Comparison of ENCODE assay signal across 8 cellular contexts in the genomic region with DNA sequence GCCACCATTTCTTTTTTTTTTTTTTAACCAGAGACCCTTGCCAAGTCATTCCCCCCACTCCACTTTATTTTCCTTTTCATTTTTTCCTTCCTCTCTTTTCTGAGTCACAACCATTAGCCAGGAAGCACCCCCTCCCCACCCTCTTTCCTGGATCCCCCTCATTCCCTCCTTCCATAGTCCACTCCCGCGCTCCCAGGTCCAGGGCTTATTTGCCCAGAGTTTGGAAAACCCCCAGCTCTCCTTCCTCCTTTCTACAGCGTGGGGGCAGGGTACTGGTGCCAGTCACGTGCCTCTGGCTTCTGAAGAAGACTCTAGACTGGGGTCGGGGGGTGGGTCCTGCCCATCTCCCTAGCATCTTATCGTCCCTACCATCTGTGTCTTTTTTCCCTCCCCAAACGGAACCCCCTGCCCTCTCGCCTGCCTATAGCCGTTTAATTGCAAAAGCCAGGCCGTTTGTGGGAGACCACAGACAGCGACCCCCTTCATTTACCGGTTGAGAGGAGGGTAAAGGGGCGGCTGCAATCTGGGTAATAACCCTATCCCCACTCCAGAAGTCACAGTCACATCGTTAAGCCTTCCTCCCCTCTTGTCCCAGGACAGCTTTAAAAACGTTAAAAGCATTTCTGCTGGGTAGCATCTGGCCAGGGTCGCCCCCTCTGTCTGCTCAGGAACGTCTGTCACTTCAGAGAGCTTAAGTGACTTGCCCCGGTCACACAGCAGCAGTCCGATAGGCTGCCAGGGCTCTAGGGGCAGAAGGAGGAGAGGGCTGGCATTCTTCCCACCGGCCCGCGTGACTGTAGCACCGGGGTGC. TPM values are rescaled to one million over a fixed set of nuclear protein-coding genes. Genes with fewer than 3 reads are reported as not detected.
DNase-seq lines count a peak whose midpoint lies in the region; ATAC-seq, FAIRE-seq and TF ChIP-seq lines count a peak whose summit lies in the region.

No MANE protein-coding gene starts in this region.

- peak overlapping the region; percentile 45 for H2BK120ac ChIP-seq in mesenchymal stem cell (ENCODE audit: low read depth, low read length)

- H3K4me2 ChIP-seq in PC-3 (ENCODE audit: low read length) (peak overlapping the region; percentile 92), mesenchymal stem cell (ENCODE audit: low read length, poor library complexity, severe bottlenecking) (peak overlapping the region; percentile 99)

- peak overlapping the region; percentile 77 for H4K8ac ChIP-seq in mesenchymal stem cell (ENCODE audit: low read length)

- peak overlapping the region; percentile 36 for H3K27ac ChIP-seq in PC-3 (ENCODE audit: low read length)
- peak overlapping the region; percentile 21 for H3K27ac ChIP-seq in mesenchymal stem cell (ENCODE audit: low read length, poor library complexity, severe bottlenecking)

- peaks cover 23% of the 10 kb centered on the region for H3K36me3 Mint-ChIP-seq in chondrocyte (ENCODE audit: low read depth)

- H3K27me3 Mint-ChIP-seq in chondrocyte (ENCODE audit: low read depth) = no peaks in the 10 kb centered on the region

- H3K14ac ChIP-seq in mesenchymal stem cell (ENCODE audit: low read length in 2 of 2) = peak overlapping the region in 1 of 2 experiments; percentile 73

- 7% methylated on average over 22 of the region's 23 CpGs for WGBS in mesenchymal stem cell

- no peaks in the 10 kb centered on the region for H3K9me2 ChIP-seq in PC-3 (replicated peaks; ENCODE audit: low read length)

- peaks cover 38% of the 10 kb centered on the region for H3K36me3 ChIP-seq in PC-3 (ENCODE audit: low read depth, low read length)
- H3K36me3 ChIP-seq in mesenchymal stem cell (ENCODE audit: control insufficient read depth in 1 of 2, insufficient read depth in 2 of 2, low read depth in 1 of 2, low read length in 2 of 2) = peaks cover 25 to 31% of the 10 kb centered on the region in 2 experiments

- no peak overlapping the region for H2BK5ac ChIP-seq in mesenchymal stem cell (ENCODE audit: low read depth, low read length, poor library complexity, severe bottlenecking)

- H2BK12ac ChIP-seq in mesenchymal stem cell (ENCODE audit: low read length in 2 of 2) = peak overlapping the region; percentile 44 to 87

- peaks cover 15% of the 10 kb centered on the region for H3F3A ChIP-seq in PC-3 (ENCODE audit: low read length, unreplicated experiment)

- CTCF ChIA-PET in PC-3 (lab: Charles Lee) = interaction anchor here (0.5 kb wide), 1 partner anchor 1013 kb away, joined by 5 read pairs; no protein-coding TSS in a partner anchor

- H3K4ac ChIP-seq in mesenchymal stem cell (ENCODE audit: low read depth in 1 of 2, low read length in 2 of 2) = peak overlapping the region in 1 of 2 experiments; percentile 40

- intact Hi-C loops in PC-3 (cut with micrococcal nuclease) = no loop called here

- H3K27me3 ChIP-seq in PC-3 (ENCODE audit: low read length) (no peaks in the 10 kb centered on the region), mesenchymal stem cell (ENCODE audit: control insufficient read depth in 1 of 2, insufficient read depth in 1 of 2, low read length in 2 of 2) (no peaks in the 10 kb centered on the region)

- peak overlapping the region; percentile 97 for H3K4me3 Mint-ChIP-seq in chondrocyte (ENCODE audit: unreplicated experiment)

- H4K91ac ChIP-seq in mesenchymal stem cell (ENCODE audit: low read length) = peak overlapping the region; percentile 78

- DNase-seq in EL (peak; percentile 31), HT-29 (ENCODE audit: low spot score) (peak; percentile 61), PC-3 (peak; percentile 52), chondrocyte (ENCODE audit: low spot score) (no peak), mesenchymal stem cell (peak; percentile 55), urothelium cell line (ENCODE audit: low spot score) (peak; percentile 17), NCI-H187 (lab: John Stamatoyannopoulos, UW) (no peak), dedifferentiated amniotic fluid mesenchymal stem cell (ENCODE audit: extremely low spot score) (no peak)

- H3K9ac ChIP-seq in PC-3 (ENCODE audit: low read length) = peak overlapping the region; percentile 77
- peak overlapping the region; percentile 97 for H3K9ac ChIP-seq in mesenchymal stem cell (ENCODE audit: low read length)

- H3K4me3 ChIP-seq in PC-3 (ENCODE audit: low read length) (peak overlapping the region; percentile 95), mesenchymal stem cell (ENCODE audit: insufficient read depth in 1 of 2, low read depth in 1 of 2, low read length in 2 of 2) (peak overlapping the region; percentile 43 to 98)

- TSS peak; percentile 41 for BruUV-seq in PC-3 (replicated peaks; lab: Mats Ljungman, UMichigan)

- H2AK5ac ChIP-seq in mesenchymal stem cell (ENCODE audit: low read length, severe bottlenecking) = peak overlapping the region; percentile 20

- H3K4me1 ChIP-seq in PC-3 (ENCODE audit: insufficient read depth, low read length) (peaks cover 35% of the 10 kb centered on the region), mesenchymal stem cell (ENCODE audit: control insufficient read depth, insufficient read depth, low read depth, low read length) (peaks cover 33% of the 10 kb centered on the region)

- no peak for FAIRE-seq in urothelium cell line (lab: Jason Lieb, UNC)

- H3K4me1 Mint-ChIP-seq in chondrocyte (ENCODE audit: low read depth) = peaks cover 53% of the 10 kb centered on the region

- POLR2A ChIA-PET in PC-3 (lab: Charles Lee; ENCODE audit: unreplicated experiment) = no interaction called here

- ATAC-seq in PC-3 = peak; percentile 23

- no peaks in the 10 kb centered on the region for H3K79me1 ChIP-seq in mesenchymal stem cell (replicated peaks; ENCODE audit: low read length, poor library complexity, severe bottlenecking)

- H3K9me3 Mint-ChIP-seq in chondrocyte (ENCODE audit: low read depth) = no peaks in the 10 kb centered on the region

- H3K9me3 ChIP-seq in PC-3 (ENCODE audit: low read length) (no peaks in the 10 kb centered on the region), mesenchymal stem cell (ENCODE audit: control insufficient read depth, low read length) (no peaks in the 10 kb centered on the region)

- H3K79me2 ChIP-seq in PC-3 (ENCODE audit: low read length) = peaks cover 52% of the 10 kb centered on the region

- no peak overlapping the region for H3K23ac ChIP-seq in mesenchymal stem cell (ENCODE audit: low read length in 2 of 2)

- peak overlapping the region; percentile 87 for H2AFZ ChIP-seq in PC-3 (ENCODE audit: low read length)
- peak overlapping the region; percentile 87 for H2AFZ ChIP-seq in mesenchymal stem cell (ENCODE audit: low read depth, low read length)

- H3K18ac ChIP-seq in mesenchymal stem cell (ENCODE audit: low read depth in 1 of 2, low read length in 2 of 2) = peak overlapping the region; percentile 40 to 80

- H4K20me1 ChIP-seq in PC-3 (ENCODE audit: low read length) = peaks cover 34% of the 10 kb centered on the region

- H3K27ac Mint-ChIP-seq in chondrocyte (ENCODE audit: unreplicated experiment) = peak overlapping the region; percentile 94

- TF ChIP-seq CTCF in PC-3 (conservative IDR thresholded peaks at IDR 0.05; ENCODE audit: low read depth, low read length) (no peak), chondrocyte (IDR thresholded peaks at IDR 0.05) (no peak)

- peak overlapping the region; percentile 4 for H2BK15ac ChIP-seq in mesenchymal stem cell (ENCODE audit: low read depth, poor library complexity, severe bottlenecking)

RNA-seq across cellular contexts. Expression of a gene that starts 1.0 kb away (rescaled TPM):
- 803 and 831 TPM in 2 replicates for total RNA-seq in HT-29 (2014; rRNA removed; shearing (Covaris generic))
- total RNA-seq in PC-3 (2014; rRNA removed) (2,022 and 2,043 TPM in 2 replicates), chondrocyte (1,165 to 1,556 TPM (median 1,179 TPM) in 3 replicates)
- 1,694 TPM for polyA plus RNA-seq in mesenchymal stem cell (2013, experiment 1 of 2)
- polyA plus RNA-seq in mesenchymal stem cell (2013, experiment 2 of 2) = 1,663 TPM

RNA-seq across cellular contexts. Expression of a gene that starts 3.9 kb away (rescaled TPM):
- 84.6 and 96.2 TPM in 2 replicates for total RNA-seq in HT-29 (2014; rRNA removed; shearing (Covaris generic))
- total RNA-seq in PC-3 (2014; rRNA removed) (194 and 339 TPM in 2 replicates), chondrocyte (46.4 to 53.3 TPM (median 47.4 TPM) in 3 replicates)
- 39.8 TPM for polyA plus RNA-seq in mesenchymal stem cell (2013, experiment 1 of 2)
- polyA plus RNA-seq in mesenchymal stem cell (2013, experiment 2 of 2) = 37.8 TPM

RNA-seq across cellular contexts. Expression of a gene that starts 8.2 kb away (rescaled TPM):
- total RNA-seq in HT-29 (2014; rRNA removed; shearing (Covaris generic)) = 217 TPM in 2 replicates
- 389 and 418 TPM in 2 replicates for total RNA-seq in PC-3 (2014; rRNA removed)
- 71.6 to 94.9 TPM (median 72.4 TPM) in 3 replicates for total RNA-seq in chondrocyte
- 112 TPM for polyA plus RNA-seq in mesenchymal stem cell (2013, experiment 1 of 2)
- polyA plus RNA-seq in mesenchymal stem cell (2013, experiment 2 of 2) = 113 TPM

RNA-seq across cellular contexts. Expression of a gene that starts 18.4 kb away (rescaled TPM):
- total RNA-seq in HT-29 (2014; rRNA removed; shearing (Covaris generic)) = not detected in 2 replicates
- total RNA-seq in PC-3 (2014; rRNA removed) = 0.40 and 0.95 TPM in 2 replicates
- 0.53 TPM in 1 of 3 replicates, not detected in the others for total RNA-seq in chondrocyte
- 0.10 TPM for polyA plus RNA-seq in mesenchymal stem cell (2013, experiment 1 of 2)
- 0.29 TPM for polyA plus RNA-seq in mesenchymal stem cell (2013, experiment 2 of 2)

RNA-seq across cellular contexts. Expression of a gene that starts 19.6 kb away (rescaled TPM):
- total RNA-seq in HT-29 (2014; rRNA removed; shearing (Covaris generic)) = 75.2 and 80.9 TPM in 2 replicates
- total RNA-seq in PC-3 (2014; rRNA removed) (219 and 352 TPM in 2 replicates), chondrocyte (28.8 to 31.3 TPM (median 29.1 TPM) in 3 replicates)
- polyA plus RNA-seq in mesenchymal stem cell (2013, experiment 1 of 2) = 47.1 TPM
- polyA plus RNA-seq in mesenchymal stem cell (2013, experiment 2 of 2) = 47.3 TPM

Comparison
In these comparisons a context has a peak if more than half of its experiments do, and no peak if none do; other contexts are left out.
1. DNase-seq: peak in EL (single experiment), HT-29 (single experiment), PC-3 (single experiment), mesenchymal stem cell (single experiment) and urothelium cell line (single experiment); none in chondrocyte (single experiment), NCI-H187 (0 of 2) and dedifferentiated amniotic fluid mesenchymal stem cell (single experiment).